Comparison of ENCODE assay signal across 17 cellular contexts in genomic region chr2:136215449-136215848, GRCh38.
"Had no signal": no experiment of that assay in that cellular context is flagged by ENCODE, and none has a peak within 500 bp of the region (broad histone marks: within the 10 kb centered on the region; RNA-seq: fewer than 3 reads in every experiment).

No MANE protein-coding gene starts in this region.

- H3K4me1 ChIP-seq: esophagus muscularis mucosa, gastrocnemius medialis, parathyroid adenoma, prostate gland, tibial artery, uterus had no signal

- H3K9me3 ChIP-seq: esophagus muscularis mucosa, gastrocnemius medialis, heart right ventricle, prostate gland, right lobe of liver, tibial artery, upper lobe of left lung, uterus had no signal

- H3K9ac ChIP-seq: parathyroid adenoma had no signal

- ATAC-seq: effector memory CD8-positive, alpha-beta T cell; gastrocnemius medialis; heart right ventricle; naive thymus-derived CD8-positive, alpha-beta T cell; right lobe of liver; stimulated activated effector memory CD8-positive, alpha-beta T cell treated with anti-CD3 and anti-CD28 coated beads, Interleukin-12 subunit alpha, Interleukin-12 subunit beta, amount 100 ng/mL, for 72 hours had no signal

- H3K27me3 ChIP-seq: esophagus muscularis mucosa, gastrocnemius medialis, right lobe of liver, tibial artery, upper lobe of left lung, uterus had no signal

- H3K27ac ChIP-seq: epithelial cell of prostate, esophagus muscularis mucosa, gastrocnemius medialis, parathyroid adenoma, prostate gland, right lobe of liver, tibial artery, uterus had no signal

- H3K36me3 ChIP-seq: esophagus muscularis mucosa, gastrocnemius medialis, heart right ventricle, prostate gland, right lobe of liver, tibial artery, upper lobe of left lung, uterus had no signal

- H3K4me3 ChIP-seq: esophagus muscularis mucosa, gastrocnemius medialis, heart right ventricle, prostate gland, right lobe of liver, tibial artery, upper lobe of left lung, uterus had no signal

- DNase-seq: effector memory CD8-positive, alpha-beta T cell; gastrocnemius medialis; heart right ventricle; hypothalamus; kidney glomerular epithelial cell; naive thymus-derived CD8-positive, alpha-beta T cell; right lobe of liver; stimulated activated CD4-positive, alpha-beta T cell treated with anti-CD3 and anti-CD28 coated beads, Interleukin-4, amount 100 ng/mL, for 1 hour; stimulated activated CD8-positive, alpha-beta memory T cell treated with anti-CD3 and anti-CD28 coated beads, Interleukin-4, amount 100 ng/mL, for 48 hours; tibial artery; upper lobe of left lung; uterus had no signal
